14 cellular contexts compared by ENCODE assay signal in the genomic region with DNA sequence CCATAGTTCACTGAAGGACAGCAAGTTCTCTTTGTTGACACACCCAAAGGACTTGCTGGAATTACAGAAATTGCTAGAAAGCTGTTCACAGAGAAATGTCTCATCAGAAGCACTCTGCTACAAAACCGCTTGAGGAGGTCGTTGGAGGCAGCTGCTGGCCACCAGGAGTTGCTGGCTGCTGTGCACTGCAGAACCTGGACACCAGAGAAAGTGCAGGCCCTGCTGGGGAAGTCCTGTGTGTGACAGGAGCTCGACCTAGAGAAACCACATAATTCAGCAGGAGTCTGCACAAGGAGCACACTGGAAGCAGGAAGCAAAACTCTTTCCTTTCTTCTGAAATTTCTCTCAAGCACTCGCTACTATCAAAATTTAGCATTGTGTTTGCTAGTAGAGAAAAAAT.
DNase-seq lines count a peak whose midpoint lies in the region; ATAC-seq and TF ChIP-seq lines count a peak whose summit lies in the region.
"Had no signal": no experiment of that assay in that cellular context is flagged by ENCODE, and none has a peak within 500 bp of the region (broad histone marks: within the 10 kb centered on the region; RNA-seq: fewer than 3 reads in every experiment).

No MANE protein-coding gene starts in this region.

- no peaks in the 10 kb centered on the region for H3K36me3 Mint-ChIP-seq in naive thymus-derived CD8-positive, alpha-beta T cell
- H3K36me3 Mint-ChIP-seq: activated naive CD8-positive, alpha-beta T cell treated with anti-CD3 and anti-CD28 coated beads, Interleukin-2, amount 10 ng/mL, durations not matched to agents 7 days and 5 days had no signal

- DNase-seq in NB4 (ENCODE audit: low read depth) (peak; percentile 5), islet precursor cell (peak; percentile 83), DMS114 treated with DMSO at 0.1 percent for 48 hours (lab: John Stamatoyannopoulos, UW; ENCODE audit: unreplicated experiment) (no peak), NCI-H510A treated with DMSO at 0.1 percent for 48 hours (lab: John Stamatoyannopoulos, UW) (no peak)
- DNase-seq in naive thymus-derived CD8-positive, alpha-beta T cell = no peak
- no peak for DNase-seq in activated CD4-positive, alpha-beta T cell treated with anti-CD3 and anti-CD28 coated beads, Interleukin-2, amount 50 U/mL, for 48 hours
- DNase-seq: activated naive CD8-positive, alpha-beta T cell treated with anti-CD3 and anti-CD28 coated beads, Interleukin-2, amount 10 ng/mL, durations not matched to agents 7 days and 5 days; activated T-cell treated with anti-CD3 and anti-CD28 coated beads, Interleukin-2, amount 50 U/mL, for 1 hour; C1 segment of cervical spinal cord; hypothalamus; Kasumi-1; NCI-H2081 had no signal

- H3K4me3 Mint-ChIP-seq in naive thymus-derived CD8-positive, alpha-beta T cell = no peak overlapping the region
- H3K4me3 Mint-ChIP-seq: activated naive CD8-positive, alpha-beta T cell treated with anti-CD3 and anti-CD28 coated beads, Interleukin-2, amount 10 ng/mL, durations not matched to agents 7 days and 5 days had no signal

- TF ChIP-seq POLR2A in NB4 (IDR thresholded peaks at IDR 0.05; ENCODE audit: extremely low read depth, insufficient read length) = no peak

- H3K4me3 ChIP-seq in NB4 (ENCODE audit: low read depth, low read length) = no peak overlapping the region

- H3K4me1 Mint-ChIP-seq in naive thymus-derived CD8-positive, alpha-beta T cell = no peaks in the 10 kb centered on the region

- peak; percentile 22 for TF ChIP-seq CTCF in GM12873 (IDR thresholded peaks at IDR 0.05; ENCODE audit: insufficient read depth, low read depth, low read length, missing control alignments)
- TF ChIP-seq CTCF in NB4 (IDR thresholded peaks at IDR 0.05; ENCODE audit: low read depth, low read length) = no peak

- no peaks in the 10 kb centered on the region for H3K27me3 Mint-ChIP-seq in naive thymus-derived CD8-positive, alpha-beta T cell
- H3K27me3 Mint-ChIP-seq: activated naive CD8-positive, alpha-beta T cell treated with anti-CD3 and anti-CD28 coated beads, Interleukin-2, amount 10 ng/mL, durations not matched to agents 7 days and 5 days had no signal

- peak; percentile 28 for ATAC-seq in GM19463 (IDR thresholded peaks at IDR 0.05; ENCODE audit: unreplicated experiment)
- no peak for ATAC-seq in naive thymus-derived CD8-positive, alpha-beta T cell

- H3K27ac Mint-ChIP-seq in naive thymus-derived CD8-positive, alpha-beta T cell = no peak overlapping the region
- H3K27ac Mint-ChIP-seq: activated naive CD8-positive, alpha-beta T cell treated with anti-CD3 and anti-CD28 coated beads, Interleukin-2, amount 10 ng/mL, durations not matched to agents 7 days and 5 days had no signal

- POLR2A ChIA-PET in naive thymus-derived CD8-positive, alpha-beta T cell (lab: Charles Lee) = no interaction called here

- H3K9me3 Mint-ChIP-seq in naive thymus-derived CD8-positive, alpha-beta T cell = peaks cover 0 to 4% (median 0%) of the 10 kb centered on the region in 9 donors
- H3K9me3 Mint-ChIP-seq: activated naive CD8-positive, alpha-beta T cell treated with anti-CD3 and anti-CD28 coated beads, Interleukin-2, amount 10 ng/mL, durations not matched to agents 7 days and 5 days had no signal

Comparison
In these comparisons a context has a peak if more than half of its experiments do, and no peak if none do; other contexts are left out.
1. DNase-seq: peak in NB4 (single experiment) and islet precursor cell (single experiment); none in DMS114 treated with DMSO at 0.1 percent for 48 hours (single experiment), naive thymus-derived CD8-positive, alpha-beta T cell (0 of 10), activated CD4-positive, alpha-beta T cell treated with anti-CD3 and anti-CD28 coated beads, Interleukin-2, amount 50 U/mL, for 48 hours (0 of 2) and NCI-H510A treated with DMSO at 0.1 percent for 48 hours (single experiment).